In the genomic region with DNA sequence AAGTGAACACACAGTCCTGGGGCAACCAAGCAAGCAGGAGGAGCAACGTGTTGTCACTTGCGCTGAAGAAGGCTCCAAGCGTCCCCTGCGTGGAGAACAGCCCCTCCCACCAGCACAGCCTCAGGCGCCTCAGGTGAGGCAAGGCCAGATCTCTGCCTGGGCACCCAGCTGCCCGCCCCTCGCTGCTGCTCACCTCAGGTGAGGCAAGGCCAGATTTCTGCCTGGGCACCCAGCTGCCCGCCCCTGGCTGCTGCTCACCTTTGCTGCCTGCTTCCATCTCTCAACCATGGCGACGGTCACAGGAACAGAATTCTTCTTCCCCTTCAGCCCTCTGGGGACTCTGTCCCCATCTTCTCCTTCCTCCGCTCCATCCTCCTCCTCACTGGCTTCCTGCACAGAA, we compare ENCODE assay signal across 20 cellular contexts. TPM values are rescaled to one million over a fixed set of nuclear protein-coding genes. Genes with fewer than 3 reads are reported as not detected.
DNase-seq lines count a peak whose midpoint lies in the region; ATAC-seq and TF ChIP-seq lines count a peak whose summit lies in the region.
"Had no signal": no experiment of that assay in that cellular context is flagged by ENCODE, and none has a peak within 500 bp of the region (broad histone marks: within the 10 kb centered on the region; RNA-seq: fewer than 3 reads in every experiment).

No MANE protein-coding gene starts in this region.

- TF ChIP-seq CTCF in Loucy (conservative IDR thresholded peaks at IDR 0.05; ENCODE audit: low read length) (no peak), nephron (IDR thresholded peaks at IDR 0.05; ENCODE audit: unreplicated experiment in 3 of 3) (no peak), left lung (IDR thresholded peaks at IDR 0.05) (no peak)

- no peak for ATAC-seq in activated T-cell treated with anti-CD3 and anti-CD28 coated beads, Interleukin-2, amount 50 U/mL, for 4 hours
- ATAC-seq in activated T-cell treated with anti-CD3 and anti-CD28 coated beads, Interleukin-2, amount 50 U/mL, for 72 hours (replicated peaks in 1 of 2), result no peak
- ATAC-seq in GM19455 (IDR thresholded peaks at IDR 0.05; ENCODE audit: unreplicated experiment) (no peak), left lung (no peak)

- H3K36me3 Mint-ChIP-seq in activated T-cell treated with anti-CD3 and anti-CD28 coated beads, Interleukin-2, amount 50 U/mL, for 4 hours (ENCODE audit: insufficient read depth), result peaks cover 27% of the 10 kb centered on the region
- peaks cover 4 to 13% of the 10 kb centered on the region in 2 donors for H3K36me3 Mint-ChIP-seq in activated T-cell treated with anti-CD3 and anti-CD28 coated beads, Interleukin-2, amount 50 U/mL, for 72 hours (ENCODE audit: insufficient read depth in 2 of 2)
- peaks cover 25% of the 10 kb centered on the region for H3K36me3 Mint-ChIP-seq in nephron (ENCODE audit: low read depth)
- H3K36me3 Mint-ChIP-seq in CD8-positive, alpha-beta memory T cell, result peaks cover 5 to 63% (median 9%) of the 10 kb centered on the region in 3 donors

- H3K9me2 ChIP-seq in Loucy (replicated peaks; ENCODE audit: low read depth, low read length), result no peaks in the 10 kb centered on the region

- peaks cover 40% of the 10 kb centered on the region; the same call in 1 of the 2 replicates for H3K36me3 ChIP-seq in Loucy (ENCODE audit: insufficient read depth, low read length)
- peaks cover 42% of the 10 kb centered on the region for H3K36me3 ChIP-seq in CD8-positive, alpha-beta memory T cell (ENCODE audit: insufficient read depth, low read length)
- H3K36me3 ChIP-seq in left lung, result peaks cover 0 to 56% of the 10 kb centered on the region in 2 donors

- H3K27me3 ChIP-seq in Loucy (ENCODE audit: insufficient read depth, low read length, poor library complexity, severe bottlenecking) (no peaks in the 10 kb centered on the region), left lung (peaks cover 0 to 13% of the 10 kb centered on the region in 2 donors)
- no peaks in the 10 kb centered on the region for H3K27me3 ChIP-seq in CD8-positive, alpha-beta memory T cell (ENCODE audit: insufficient read depth, low read length, poor library complexity, severe bottlenecking)

- no peaks in the 10 kb centered on the region for H3F3A ChIP-seq in Loucy (ENCODE audit: low read depth)

- H3K27me3 Mint-ChIP-seq in activated T-cell treated with anti-CD3 and anti-CD28 coated beads, Interleukin-2, amount 50 U/mL, for 4 hours (ENCODE audit: low read depth), result no peaks in the 10 kb centered on the region
- H3K27me3 Mint-ChIP-seq in activated T-cell treated with anti-CD3 and anti-CD28 coated beads, Interleukin-2, amount 50 U/mL, for 72 hours (ENCODE audit: low read depth), result no peaks in the 10 kb centered on the region
- no peaks in the 10 kb centered on the region for H3K27me3 Mint-ChIP-seq in nephron (ENCODE audit: low read depth)
- peaks cover 0 to 2% of the 10 kb centered on the region in 2 donors for H3K27me3 Mint-ChIP-seq in CD8-positive, alpha-beta memory T cell
- H3K27me3 Mint-ChIP-seq: CD4-positive, CD25-positive, alpha-beta regulatory T cell had no signal

- H3K27ac Mint-ChIP-seq in activated T-cell treated with anti-CD3 and anti-CD28 coated beads, Interleukin-2, amount 50 U/mL, for 72 hours, result no peak overlapping the region
- no peak overlapping the region for H3K27ac Mint-ChIP-seq in nephron
- H3K27ac Mint-ChIP-seq in CD8-positive, alpha-beta memory T cell, result no peak overlapping the region
- H3K27ac Mint-ChIP-seq: H9 had no signal

- CTCF ChIA-PET in CD8-positive, alpha-beta memory T cell (lab: Charles Lee), result no interaction called here

- peaks cover 15% of the 10 kb centered on the region for H3K4me1 ChIP-seq in Loucy (ENCODE audit: insufficient read depth, low read length, poor library complexity, severe bottlenecking)
- H3K4me1 ChIP-seq in CD8-positive, alpha-beta memory T cell (ENCODE audit: insufficient read depth, low read length), result peaks cover 26% of the 10 kb centered on the region
- H3K4me1 ChIP-seq in left lung, result peaks cover 7 to 42% of the 10 kb centered on the region in 2 donors
- H3K4me1 ChIP-seq: Caco-2 had no signal

- no peaks in the 10 kb centered on the region for H3K9me3 Mint-ChIP-seq in activated T-cell treated with anti-CD3 and anti-CD28 coated beads, Interleukin-2, amount 50 U/mL, for 4 hours
- no peaks in the 10 kb centered on the region for H3K9me3 Mint-ChIP-seq in activated T-cell treated with anti-CD3 and anti-CD28 coated beads, Interleukin-2, amount 50 U/mL, for 72 hours
- H3K9me3 Mint-ChIP-seq in nephron, result no peaks in the 10 kb centered on the region
- H3K9me3 Mint-ChIP-seq in CD8-positive, alpha-beta memory T cell, result no peaks in the 10 kb centered on the region
- H3K9me3 Mint-ChIP-seq: CD4-positive, CD25-positive, alpha-beta regulatory T cell; H9 had no signal

- no peaks in the 10 kb centered on the region for H3K9me3 ChIP-seq in Loucy (ENCODE audit: insufficient read depth, low read depth, low read length)
- H3K9me3 ChIP-seq in CD8-positive, alpha-beta memory T cell (ENCODE audit: low read length), result no peaks in the 10 kb centered on the region
- no peaks in the 10 kb centered on the region for H3K9me3 ChIP-seq in left lung
- H3K9me3 ChIP-seq: Caco-2 had no signal

- intact Hi-C loops in left lung (cut with DNase I), result no loop called here

- H2AFZ ChIP-seq in Loucy (ENCODE audit: low read length), result no peak overlapping the region

- H3K4me3 Mint-ChIP-seq in activated T-cell treated with anti-CD3 and anti-CD28 coated beads, Interleukin-2, amount 50 U/mL, for 4 hours, result peak overlapping the region; percentile 98
- no peak overlapping the region for H3K4me3 Mint-ChIP-seq in activated T-cell treated with anti-CD3 and anti-CD28 coated beads, Interleukin-2, amount 50 U/mL, for 72 hours
- peak overlapping the region; percentile 57 to 79 (median 77) for H3K4me3 Mint-ChIP-seq in nephron
- peak overlapping the region in 1 of 7 donors; percentile 11 for H3K4me3 Mint-ChIP-seq in CD8-positive, alpha-beta memory T cell

- peak overlapping the region; percentile 98 for H3K4me2 ChIP-seq in Loucy (ENCODE audit: low read depth, low read length, poor library complexity, severe bottlenecking)

- peaks cover 20% of the 10 kb centered on the region for H3K4me1 Mint-ChIP-seq in activated T-cell treated with anti-CD3 and anti-CD28 coated beads, Interleukin-2, amount 50 U/mL, for 4 hours (ENCODE audit: low read depth)
- peaks cover 16% of the 10 kb centered on the region for H3K4me1 Mint-ChIP-seq in activated T-cell treated with anti-CD3 and anti-CD28 coated beads, Interleukin-2, amount 50 U/mL, for 72 hours (ENCODE audit: low read depth)
- peaks cover 15% of the 10 kb centered on the region for H3K4me1 Mint-ChIP-seq in nephron
- H3K4me1 Mint-ChIP-seq in CD8-positive, alpha-beta memory T cell, result peaks cover 18 to 25% (median 18%) of the 10 kb centered on the region in 3 donors

- H3K9ac ChIP-seq in Loucy (ENCODE audit: low read depth, low read length, poor library complexity, severe bottlenecking), result no peak overlapping the region

- H3K4me3 ChIP-seq in Loucy (ENCODE audit: low read length, poor library complexity, severe bottlenecking) (no peak overlapping the region), left lung (no peak overlapping the region)
- no peak overlapping the region for H3K4me3 ChIP-seq in CD8-positive, alpha-beta memory T cell (ENCODE audit: low read length)

- POLR2A ChIA-PET in CD8-positive, alpha-beta memory T cell (lab: Charles Lee), result no interaction called here

- H3K79me2 ChIP-seq in Loucy (ENCODE audit: insufficient read depth, low read length), result peaks cover 29% of the 10 kb centered on the region

- no peak for DNase-seq in activated T-cell treated with anti-CD3 and anti-CD28 coated beads, Interleukin-2, amount 50 U/mL, for 4 hours
- no peak for DNase-seq in activated T-cell treated with anti-CD3 and anti-CD28 coated beads, Interleukin-2, amount 50 U/mL, for 72 hours
- DNase-seq in CD8-positive, alpha-beta memory T cell, result no peak
- no peak for DNase-seq in left lung
- DNase-seq in HuH-7 (ENCODE audit: low spot score), result no peak
- DNase-seq: 8988T; C1 segment of cervical spinal cord; Caco-2; CD4-positive, CD25-positive, alpha-beta regulatory T cell; GDM1; GOT3; H9; KBM-7 had no signal

- H4K20me1 ChIP-seq in Loucy (ENCODE audit: insufficient read depth, low read length, poor library complexity, severe bottlenecking), result peaks cover 14% of the 10 kb centered on the region

- no peak overlapping the region for H3K27ac ChIP-seq in CD8-positive, alpha-beta memory T cell (ENCODE audit: low read depth, low read length)
- no peak overlapping the region for H3K27ac ChIP-seq in left lung

RNA-seq across cellular contexts. Expression of a gene that starts 2.4 kb away (rescaled TPM):
- 100 to 1,000 TPM; 292 to 315 (median 315) TPM for total RNA-seq in activated T-cell treated with anti-CD3 and anti-CD28 coated beads, Interleukin-2, amount 50 U/mL, for 4 hours
- 10 to 100 TPM; 72.7 to 90.0 TPM for total RNA-seq in activated T-cell treated with anti-CD3 and anti-CD28 coated beads, Interleukin-2, amount 50 U/mL, for 72 hours
- 100 to 1,000 TPM; 175 to 187 TPM for total RNA-seq in CD8-positive, alpha-beta memory T cell
- 72.3 TPM for polyA plus RNA-seq in CD8-positive, alpha-beta memory T cell
- total RNA-seq in left lung, result 10 to 100 TPM; 44.9 to 76.8 TPM

RNA-seq across cellular contexts. Expression of a gene that starts 3.7 kb away (rescaled TPM):
- 10 to 100 TPM; 32.1 to 36.6 (median 34.3) TPM for total RNA-seq in activated T-cell treated with anti-CD3 and anti-CD28 coated beads, Interleukin-2, amount 50 U/mL, for 4 hours
- total RNA-seq in activated T-cell treated with anti-CD3 and anti-CD28 coated beads, Interleukin-2, amount 50 U/mL, for 72 hours, result 10 to 100 TPM; 12.7 to 22.8 TPM
- total RNA-seq in CD8-positive, alpha-beta memory T cell, result 10 to 100 TPM; 27.6 to 28.6 TPM
- 1.4 TPM for polyA plus RNA-seq in CD8-positive, alpha-beta memory T cell
- 10 to 100 TPM; 11.8 to 17.9 TPM for total RNA-seq in left lung

RNA-seq across cellular contexts. Expression of a gene that starts 9.6 kb away (rescaled TPM):
- 1 to 10 TPM; 1.6 to 2.4 (median 1.9) TPM for total RNA-seq in activated T-cell treated with anti-CD3 and anti-CD28 coated beads, Interleukin-2, amount 50 U/mL, for 4 hours
- 1 to 10 TPM; 1.9 to 2.3 TPM for total RNA-seq in activated T-cell treated with anti-CD3 and anti-CD28 coated beads, Interleukin-2, amount 50 U/mL, for 72 hours
- total RNA-seq in CD8-positive, alpha-beta memory T cell, result 1 to 10 TPM; 2.7 to 3.5 TPM
- polyA plus RNA-seq in CD8-positive, alpha-beta memory T cell, result 0.49 TPM
- total RNA-seq in left lung, result 1 to 10 TPM; 3.8 to 5.1 TPM
- total RNA-seq: A673 had no signal

RNA-seq across cellular contexts. Expression of a gene that starts 25.3 kb away (rescaled TPM):
- total RNA-seq in activated T-cell treated with anti-CD3 and anti-CD28 coated beads, Interleukin-2, amount 50 U/mL, for 4 hours, result not detected
- not detected for total RNA-seq in activated T-cell treated with anti-CD3 and anti-CD28 coated beads, Interleukin-2, amount 50 U/mL, for 72 hours
- not detected for total RNA-seq in CD8-positive, alpha-beta memory T cell
- polyA plus RNA-seq in CD8-positive, alpha-beta memory T cell, result not detected
- total RNA-seq in left lung, result not detected
- total RNA-seq: A673; CD4-positive, CD25-positive, alpha-beta regulatory T cell; Daoy; H9 had no signal
- polyA plus RNA-seq: AG04450; CD4-positive, CD25-positive, alpha-beta regulatory T cell had no signal

RNA-seq across cellular contexts. Expression of a gene that starts 32.9 kb away (rescaled TPM):
- not detected for total RNA-seq in activated T-cell treated with anti-CD3 and anti-CD28 coated beads, Interleukin-2, amount 50 U/mL, for 4 hours
- under 1 TPM; 0.12 to 0.17 TPM for total RNA-seq in activated T-cell treated with anti-CD3 and anti-CD28 coated beads, Interleukin-2, amount 50 U/mL, for 72 hours
- not detected for total RNA-seq in CD8-positive, alpha-beta memory T cell
- 0.20 TPM for polyA plus RNA-seq in CD8-positive, alpha-beta memory T cell
- 10 to 100 TPM in 1 of 2 donors, 1 to 10 TPM in 1; 7.1 to 49.7 TPM for total RNA-seq in left lung
- total RNA-seq: CD4-positive, CD25-positive, alpha-beta regulatory T cell; HT-29 had no signal

Comparison
In these comparisons a context has a peak if more than half of its experiments do, and no peak if none do; other contexts are left out.
1. H3K4me3 Mint-ChIP-seq: peak in activated T-cell treated with anti-CD3 and anti-CD28 coated beads, Interleukin-2, amount 50 U/mL, for 4 hours (single experiment) and nephron (3 of 3); none in activated T-cell treated with anti-CD3 and anti-CD28 coated beads, Interleukin-2, amount 50 U/mL, for 72 hours (0 of 2).